ENCODE assay signal across 8 cellular contexts in the genomic region with DNA sequence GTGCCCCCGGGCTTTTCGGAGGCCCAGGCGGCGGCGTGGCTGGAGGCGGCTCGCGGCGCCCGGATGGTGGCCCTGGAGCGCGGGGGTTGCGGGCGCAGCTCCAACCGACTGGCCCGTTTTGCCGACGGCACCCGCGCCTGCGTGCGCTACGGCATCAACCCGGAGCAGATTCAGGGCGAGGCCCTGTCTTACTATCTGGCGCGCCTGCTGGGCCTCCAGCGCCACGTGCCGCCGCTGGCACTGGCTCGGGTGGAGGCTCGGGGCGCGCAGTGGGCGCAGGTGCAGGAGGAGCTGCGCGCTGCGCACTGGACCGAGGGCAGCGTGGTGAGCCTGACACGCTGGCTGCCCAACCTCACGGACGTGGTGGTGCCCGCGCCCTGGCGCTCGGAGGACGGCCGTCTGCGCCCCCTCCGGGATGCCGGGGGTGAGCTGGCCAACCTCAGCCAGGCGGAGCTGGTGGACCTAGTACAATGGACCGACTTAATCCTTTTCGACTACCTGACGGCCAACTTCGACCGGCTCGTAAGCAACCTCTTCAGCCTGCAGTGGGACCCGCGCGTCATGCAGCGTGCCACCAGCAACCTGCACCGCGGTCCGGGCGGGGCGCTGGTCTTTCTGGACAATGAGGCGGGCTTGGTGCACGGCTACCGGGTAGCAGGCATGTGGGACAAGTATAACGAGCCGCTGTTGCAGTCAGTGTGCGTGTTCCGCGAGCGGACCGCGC. TPM values are rescaled to one million over a fixed set of nuclear protein-coding genes. Genes with fewer than 3 reads are reported as not detected.
DNase-seq lines count a peak whose midpoint lies in the region; ATAC-seq and TF ChIP-seq lines count a peak whose summit lies in the region.

No MANE protein-coding gene starts in this region.

- H3K27ac ChIP-seq in ascending aorta: no peak overlapping the region
- no peak overlapping the region for H3K27ac ChIP-seq in gastrocnemius medialis

- in situ Hi-C loops in gastrocnemius medialis (cut with MboI; ENCODE audit: low sequenced_read_pairs in 4 of 4): loop anchor here (5.0 to 25.0 kb wide), 9 partner anchors 206 to 868 kb away; no protein-coding TSS in a partner anchor

- TF ChIP-seq CTCF in ascending aorta (IDR thresholded peaks at IDR 0.05) (no peak), gastrocnemius medialis (IDR thresholded peaks at IDR 0.05 in 4 of 5, conservative IDR thresholded peaks at IDR 0.05 in 1 of 5) (no peak)

- H3K36me3 ChIP-seq in ascending aorta: no peaks in the 10 kb centered on the region
- no peaks in the 10 kb centered on the region for H3K36me3 ChIP-seq in gastrocnemius medialis

- H3K4me1 ChIP-seq in ascending aorta (peaks cover 3 to 16% of the 10 kb centered on the region in 2 donors), gastrocnemius medialis (peaks cover 9 to 22% of the 10 kb centered on the region in 2 donors)

- ATAC-seq in HG02571 (IDR thresholded peaks at IDR 0.05; ENCODE audit: unreplicated experiment) (peak; percentile 21), gastrocnemius medialis (peak; percentile 10 to 12)

- H3K4me3 ChIP-seq in ascending aorta (peak overlapping the region; percentile 68 to 74), gastrocnemius medialis (peak overlapping the region; percentile 47 to 75 (median 64))

- peak; percentile 7 for DNase-seq in activated T-cell treated with anti-CD3 and anti-CD28 coated beads for 24 hours (ENCODE audit: low read depth)
- no peak for DNase-seq in activated T-cell treated with anti-CD3 and anti-CD28 coated beads for 4 hours
- peak; percentile 65 for DNase-seq in NCI-H2227 (lab: John Stamatoyannopoulos, UW; ENCODE audit: unreplicated experiment)
- peak in 1 of 2 donors; percentile 64 for DNase-seq in ascending aorta (ENCODE audit: low spot score in 2 of 2)
- DNase-seq in hypothalamus (lab: John Stamatoyannopoulos, UW): peak in 35 of 51 donors; percentile 13 to 62 (median 37)
- DNase-seq in gastrocnemius medialis: peak in 1 of 2 donors; percentile 11
- DNase-seq in NCI-H187 treated with DMSO at 0.1 percent for 48 hours (lab: John Stamatoyannopoulos, UW): no peak

- intact Hi-C loops in ascending aorta (cut with DNase I) (loop anchor here (2.0 to 10.0 kb wide), 5 partner anchors 44 to 873 kb away; partner anchors contain the start of genes COMMD9, LDLRAD3 and TRIM44), gastrocnemius medialis (cut with DNase I; ENCODE audit: low total_unique reads) (loop anchor here (1.0 to 10.0 kb wide), 3 partner anchors 43 to 873 kb away; partner anchors contain the start of gene TRIM44)

- TF ChIP-seq POLR2A in gastrocnemius medialis (IDR thresholded peaks at IDR 0.05): no peak

- H3K27me3 ChIP-seq in ascending aorta: peaks cover 7% of the 10 kb centered on the region
- H3K27me3 ChIP-seq in gastrocnemius medialis: peaks cover 0 to 7% (median 2%) of the 10 kb centered on the region in 3 donors

- no peaks in the 10 kb centered on the region for H3K9me3 ChIP-seq in ascending aorta
- H3K9me3 ChIP-seq in gastrocnemius medialis: no peaks in the 10 kb centered on the region

RNA-seq across cellular contexts. Expression of gene FJX1, which starts 0.9 kb away (rescaled TPM):
- total RNA-seq in ascending aorta: 16.4 TPM
- total RNA-seq in gastrocnemius medialis: 10 to 100 TPM in 1 of 4 donors, 1 to 10 TPM in 3; 1.5 to 10.8 (median 2.0) TPM

RNA-seq across cellular contexts. Expression of gene TRIM44, which starts 43.4 kb away (rescaled TPM):
- total RNA-seq in ascending aorta: 6.1 TPM
- 10 to 100 TPM; 25.5 to 30.5 (median 26.2) TPM for total RNA-seq in gastrocnemius medialis

Comparison
In these comparisons a context has a peak if more than half of its experiments do, and no peak if none do; other contexts are left out.
1. DNase-seq: peak in activated T-cell treated with anti-CD3 and anti-CD28 coated beads for 24 hours (single experiment), NCI-H2227 (single experiment) and hypothalamus (35 of 51); none in activated T-cell treated with anti-CD3 and anti-CD28 coated beads for 4 hours (single experiment) and NCI-H187 treated with DMSO at 0.1 percent for 48 hours (single experiment).